Comparison of ENCODE assay signal across 8 cellular contexts in genomic region chrX:323721-324628, GRCh38. TPM values are rescaled to one million over a fixed set of nuclear protein-coding genes. Genes with fewer than 3 reads are reported as not detected.
DNase-seq lines count a peak whose midpoint lies in the region; ATAC-seq and TF ChIP-seq lines count a peak whose summit lies in the region.

No MANE protein-coding gene starts in this region.

- peak overlapping the region; percentile 68 for H3K27ac Mint-ChIP-seq in stimulated activated naive B cell treated with anti-CD40 and anti-IgM and Interleukin-4, amounts not matched to agents 10 μg/mL and 1 μg/mL and 100 μg/mL, for 72 hours

- H3K27ac ChIP-seq in right atrium auricular region (no peak overlapping the region), left ventricle myocardium inferior (replicated peaks) (no peak overlapping the region)

- ATAC-seq in Right ventricle myocardium inferior (no peak), HG03342 (IDR thresholded peaks at IDR 0.05; ENCODE audit: unreplicated experiment) (no peak)
- peak; percentile 4 to 14 for ATAC-seq in stimulated activated naive B cell treated with anti-CD40 and anti-IgM and Interleukin-4, amounts not matched to agents 10 μg/mL and 1 μg/mL and 100 μg/mL, for 72 hours (replicated peaks)

- H3K27me3 Mint-ChIP-seq in stimulated activated naive B cell treated with anti-CD40 and anti-IgM and Interleukin-4, amounts not matched to agents 10 μg/mL and 1 μg/mL and 100 μg/mL, for 72 hours: peaks cover 5 to 13% of the 10 kb centered on the region in 2 donors

- peaks cover 0 to 3% of the 10 kb centered on the region in 2 donors for H3K36me3 Mint-ChIP-seq in stimulated activated naive B cell treated with anti-CD40 and anti-IgM and Interleukin-4, amounts not matched to agents 10 μg/mL and 1 μg/mL and 100 μg/mL, for 72 hours

- peak; percentile 67 for DNase-seq in Right ventricle myocardium inferior (ENCODE audit: missing footprints)
- DNase-seq in right atrium auricular region (ENCODE audit: low spot score): no peak
- DNase-seq in activated CD4-positive, alpha-beta T cell treated with anti-CD3 and anti-CD28 coated beads, Interleukin-2, amount 50 U/mL, for 4 hours: peak; percentile 34 to 47
- DNase-seq in left ventricle myocardium inferior: peak; percentile 25
- DNase-seq in stimulated activated naive B cell treated with anti-CD40 and anti-IgM and Interleukin-4, amounts not matched to agents 10 μg/mL and 1 μg/mL and 100 μg/mL, for 72 hours: no peak
- DNase-seq in NCI-H187 (lab: John Stamatoyannopoulos, UW): no peak
- DNase-seq in amygdala (lab: John Stamatoyannopoulos, UW): no peak

- H3K4me1 Mint-ChIP-seq in stimulated activated naive B cell treated with anti-CD40 and anti-IgM and Interleukin-4, amounts not matched to agents 10 μg/mL and 1 μg/mL and 100 μg/mL, for 72 hours: peaks cover 13 to 25% of the 10 kb centered on the region in 2 donors

- H3K9me3 Mint-ChIP-seq in stimulated activated naive B cell treated with anti-CD40 and anti-IgM and Interleukin-4, amounts not matched to agents 10 μg/mL and 1 μg/mL and 100 μg/mL, for 72 hours: no peaks in the 10 kb centered on the region

- H3K9me3 ChIP-seq in right atrium auricular region (no peaks in the 10 kb centered on the region), left ventricle myocardium inferior (replicated peaks) (no peaks in the 10 kb centered on the region)

- H3K4me3 ChIP-seq in right atrium auricular region (no peak overlapping the region), left ventricle myocardium inferior (no peak overlapping the region)

- intact Hi-C loops in Right ventricle myocardium inferior (cut with DNase I): no loop called here
- intact Hi-C loops in left ventricle myocardium inferior (cut with micrococcal nuclease): no loop called here

- H3K27me3 ChIP-seq in right atrium auricular region (no peaks in the 10 kb centered on the region), left ventricle myocardium inferior (ENCODE audit: low read depth) (peaks cover 17% of the 10 kb centered on the region)

- peak in 1 of 2 donors; percentile 34 for TF ChIP-seq CTCF in right atrium auricular region (IDR thresholded peaks at IDR 0.05)
- no peak for TF ChIP-seq CTCF in left ventricle myocardium inferior (IDR thresholded peaks at IDR 0.05; ENCODE audit: borderline replicate concordance)

- H3K36me3 ChIP-seq in right atrium auricular region (no peaks in the 10 kb centered on the region), left ventricle myocardium inferior (no peaks in the 10 kb centered on the region)

- H3K4me3 Mint-ChIP-seq in stimulated activated naive B cell treated with anti-CD40 and anti-IgM and Interleukin-4, amounts not matched to agents 10 μg/mL and 1 μg/mL and 100 μg/mL, for 72 hours: peak overlapping the region in 1 of 2 donors; percentile 1

- peaks cover 0 to 28% of the 10 kb centered on the region in 2 donors for H3K4me1 ChIP-seq in right atrium auricular region
- peaks cover 20% of the 10 kb centered on the region for H3K4me1 ChIP-seq in left ventricle myocardium inferior

RNA-seq across cellular contexts. Expression of gene GTPBP6, which starts 5.4 kb away (rescaled TPM):
- total RNA-seq in Right ventricle myocardium inferior: 51.4 TPM
- 10 to 100 TPM; 44.6 to 52.1 TPM for total RNA-seq in right atrium auricular region
- total RNA-seq in left ventricle myocardium inferior: 51.1 TPM

RNA-seq across cellular contexts. Expression of gene PLCXD1, which starts 42.8 kb away (rescaled TPM):
- 6.1 TPM for total RNA-seq in Right ventricle myocardium inferior
- 1 to 10 TPM; 2.2 to 3.0 TPM for total RNA-seq in right atrium auricular region
- 4.0 TPM for total RNA-seq in left ventricle myocardium inferior

Comparison
In these comparisons a context has a peak if more than half of its experiments do, and no peak if none do; other contexts are left out.
1. DNase-seq: peak in Right ventricle myocardium inferior (single experiment), activated CD4-positive, alpha-beta T cell treated with anti-CD3 and anti-CD28 coated beads, Interleukin-2, amount 50 U/mL, for 4 hours (2 of 2) and left ventricle myocardium inferior (single experiment); none in right atrium auricular region (single experiment), stimulated activated naive B cell treated with anti-CD40 and anti-IgM and Interleukin-4, amounts not matched to agents 10 μg/mL and 1 μg/mL and 100 μg/mL, for 72 hours (single experiment), NCI-H187 (0 of 2) and amygdala (0 of 56).
2. ATAC-seq: peak in stimulated activated naive B cell treated with anti-CD40 and anti-IgM and Interleukin-4, amounts not matched to agents 10 μg/mL and 1 μg/mL and 100 μg/mL, for 72 hours (2 of 2); none in Right ventricle myocardium inferior (single experiment) and HG03342 (single experiment).